In the genomic region with DNA sequence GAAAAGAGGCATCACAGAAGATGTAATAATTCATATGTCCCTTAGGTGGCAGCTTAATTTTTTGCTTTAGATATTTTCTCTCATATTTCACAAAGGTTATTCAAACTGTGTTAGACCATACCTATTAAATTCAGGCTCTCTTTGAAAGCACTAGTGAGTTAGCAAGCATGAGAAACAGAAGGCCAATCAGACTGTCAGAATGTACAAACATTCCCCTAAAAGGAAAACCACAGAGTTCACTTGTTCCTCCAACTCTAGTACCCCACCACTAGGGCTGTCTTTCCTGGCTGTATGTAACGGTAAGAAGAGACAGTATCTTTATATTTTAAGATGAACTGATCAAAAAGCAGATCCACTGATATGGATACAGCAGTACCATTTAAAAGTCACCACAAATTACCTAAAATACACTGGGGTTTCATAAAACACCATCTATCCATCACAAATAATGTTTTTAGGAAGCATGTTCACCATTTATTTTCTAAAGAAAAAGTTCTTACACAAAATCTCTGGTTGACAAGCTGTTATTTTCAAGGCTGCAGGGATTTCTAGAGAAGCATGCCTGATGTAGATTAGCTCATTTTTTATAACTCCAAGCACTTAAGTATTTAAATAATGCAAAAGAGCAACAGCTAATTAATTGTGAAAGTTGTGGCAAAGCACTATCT, we compare ENCODE assay signal across 8 cellular contexts. TPM values are rescaled to one million over a fixed set of nuclear protein-coding genes. Genes with fewer than 3 reads are reported as not detected.
DNase-seq lines count a peak whose midpoint lies in the region; ATAC-seq and TF ChIP-seq lines count a peak whose summit lies in the region.

No MANE protein-coding gene starts in this region.

- no peak overlapping the region for H3K9ac ChIP-seq in H9 (ENCODE audit: extremely low read depth, insufficient read length, low read length)

- H2BK15ac ChIP-seq in H9 (ENCODE audit: low read depth, low read length), result no peak overlapping the region

- H2BK120ac ChIP-seq in H9 (ENCODE audit: low read depth, low read length, poor library complexity, severe bottlenecking), result no peak overlapping the region

- H3K27ac Mint-ChIP-seq in H9 (peak overlapping the region in 2 of 3 experiments; percentile 25 to 57; a peak in 1 of 7 replicates), nephron progenitor cell (no peak overlapping the region)
- H3K27ac Mint-ChIP-seq in T-helper 2 cell treated with Interferon-gamma antibody and Interleukin-4, amounts not matched to agents 5 μg/mL and 100 μg/mL, for 36 hours, result peak overlapping the region; percentile 88

- no peak overlapping the region for H3K18ac ChIP-seq in H9 (ENCODE audit: insufficient read length, low read depth, low read length)

- H3K23me2 ChIP-seq in H9 (ENCODE audit: insufficient read length, low read depth, low read length, poor library complexity, severe bottlenecking), result peaks cover 4% of the 10 kb centered on the region

- CTCF ChIA-PET in A673 (lab: Charles Lee), result interaction anchor here (0.5 to 2.1 kb wide), 6 partner anchors 24 to 405 kb away, joined by 3 to 16 read pairs (median 4); no protein-coding TSS in a partner anchor

- no peak overlapping the region for H3K56ac ChIP-seq in H9 (ENCODE audit: insufficient read length, low read depth, low read length)

- WGBS in H9 (ENCODE audit: extremely low coverage, insufficient read length, low lambda C conversion rate), result no CpG with 5 or more reads among the region's 1 CpG

- no peak overlapping the region for H2AFZ ChIP-seq in H9 (ENCODE audit: low read length)

- H3K4me2 ChIP-seq in H9 (ENCODE audit: insufficient read depth, insufficient read length, low read length), result peak overlapping the region; percentile 57

- peak overlapping the region; percentile 97 for H2BK20ac ChIP-seq in H9 (ENCODE audit: low read depth, low read length, poor library complexity, severe bottlenecking)

- H3K9me3 Mint-ChIP-seq in H9 (no peaks in the 10 kb centered on the region), nephron progenitor cell (no peaks in the 10 kb centered on the region)
- no peaks in the 10 kb centered on the region for H3K9me3 Mint-ChIP-seq in T-helper 2 cell treated with Interferon-gamma antibody and Interleukin-4, amounts not matched to agents 5 μg/mL and 100 μg/mL, for 36 hours

- H3K27me3 Mint-ChIP-seq in H9 (ENCODE audit: low read depth), result peaks cover 14% of the 10 kb centered on the region
- peaks cover 17% of the 10 kb centered on the region for H3K27me3 Mint-ChIP-seq in T-helper 2 cell treated with Interferon-gamma antibody and Interleukin-4, amounts not matched to agents 5 μg/mL and 100 μg/mL, for 36 hours (ENCODE audit: low read depth)
- peaks cover 30% of the 10 kb centered on the region for H3K27me3 Mint-ChIP-seq in nephron progenitor cell (ENCODE audit: low read depth, poor library complexity)

- no peak overlapping the region for H3T11ph ChIP-seq in H9 (ENCODE audit: low read length)

- peaks cover 33% of the 10 kb centered on the region for H3K36me3 ChIP-seq in A673 (ENCODE audit: insufficient read depth, low read length, poor library complexity, severe bottlenecking)
- peaks cover 37% of the 10 kb centered on the region for H3K36me3 ChIP-seq in MG63

- H3K4me3 Mint-ChIP-seq in H9 (peak overlapping the region; percentile 99 to 100), nephron progenitor cell (peak overlapping the region; percentile 100)
- peak overlapping the region; percentile 100 for H3K4me3 Mint-ChIP-seq in T-helper 2 cell treated with Interferon-gamma antibody and Interleukin-4, amounts not matched to agents 5 μg/mL and 100 μg/mL, for 36 hours

- H3K27me3 ChIP-seq in A673 (replicated peaks; ENCODE audit: insufficient read depth, low read depth, low read length, poor library complexity) (no peaks in the 10 kb centered on the region), H9 (ENCODE audit: insufficient read depth, low read length) (no peaks in the 10 kb centered on the region; the same call in 1 of the 2 replicates), MG63 (peaks cover 10% of the 10 kb centered on the region)

- H3K36me3 Mint-ChIP-seq in H9 (ENCODE audit: insufficient read depth in 1 of 3, low read depth in 3 of 3), result peaks cover 11 to 22% (median 21%) of the 10 kb centered on the region in 3 experiments; a peak in 6 of 7 replicates
- peaks cover 41% of the 10 kb centered on the region for H3K36me3 Mint-ChIP-seq in T-helper 2 cell treated with Interferon-gamma antibody and Interleukin-4, amounts not matched to agents 5 μg/mL and 100 μg/mL, for 36 hours (ENCODE audit: low read depth)
- peaks cover 25% of the 10 kb centered on the region for H3K36me3 Mint-ChIP-seq in nephron progenitor cell (ENCODE audit: low read depth)

- H2BK5ac ChIP-seq in H9 (ENCODE audit: insufficient read length, low read length), result no peak overlapping the region

- POLR2A ChIA-PET in A673 (lab: Charles Lee; ENCODE audit: low non-redundant PET), result interaction anchor here (0.8 kb wide), 1 partner anchor 105 kb away, joined by 5 read pairs; no protein-coding TSS in a partner anchor

- no peak overlapping the region for H2BK12ac ChIP-seq in H9 (ENCODE audit: insufficient read length, low read depth, low read length)

- intact Hi-C loops in A673 (cut with micrococcal nuclease; ENCODE audit: unreplicated experiment), result no loop called here

- no peak overlapping the region for H2AK5ac ChIP-seq in H9 (ENCODE audit: insufficient read length, low read length)

- H3K79me2 ChIP-seq in H9 (ENCODE audit: insufficient read depth, low read length), result no peaks in the 10 kb centered on the region

- H3K4ac ChIP-seq in H9 (ENCODE audit: low read depth, low read length), result no peak overlapping the region

- TF ChIP-seq CTCF in A673 (conservative IDR thresholded peaks at IDR 0.05; ENCODE audit: low read depth, low read length), result peak; percentile 67
- peak; percentile 60 for TF ChIP-seq CTCF in H9 (conservative IDR thresholded peaks at IDR 0.05)
- peak; percentile 56 for TF ChIP-seq CTCF in epithelial cell of proximal tubule (conservative IDR thresholded peaks at IDR 0.05; ENCODE audit: low read depth, low read length)
- TF ChIP-seq CTCF in nephron progenitor cell (IDR thresholded peaks at IDR 0.05), result peak; percentile 38

- ATAC-seq in GM19324 (IDR thresholded peaks at IDR 0.05; ENCODE audit: low FRiP score, unreplicated experiment), result no peak

- in situ Hi-C loops in G401 (cut with HindIII; ENCODE audit: low sequenced_read_pairs), result no loop called here

- peaks cover 28% of the 10 kb centered on the region for H3K4me1 ChIP-seq in A673 (ENCODE audit: insufficient read depth, low read length, poor library complexity, severe bottlenecking)
- no peaks in the 10 kb centered on the region for H3K4me1 ChIP-seq in H9 (ENCODE audit: insufficient read depth, low read length)

- H4K91ac ChIP-seq in H9 (ENCODE audit: insufficient read length, low read depth, low read length), result no peak overlapping the region

- H3K4me1 Mint-ChIP-seq in H9 (peaks cover 35 to 36% of the 10 kb centered on the region in 2 experiments), nephron progenitor cell (peaks cover 48% of the 10 kb centered on the region)
- H3K4me1 Mint-ChIP-seq in T-helper 2 cell treated with Interferon-gamma antibody and Interleukin-4, amounts not matched to agents 5 μg/mL and 100 μg/mL, for 36 hours (ENCODE audit: low read depth), result peaks cover 30% of the 10 kb centered on the region

- H3K23ac ChIP-seq in H9 (ENCODE audit: insufficient read length, low read depth, low read length), result no peak overlapping the region

- peak; percentile 85 for DNase-seq in A673 (ENCODE audit: low spot score)
- peak; percentile 71 for DNase-seq in G401 (ENCODE audit: low spot score)
- no peak for DNase-seq in H9
- DNase-seq in MG63, result peak; percentile 34
- peak; percentile 42 for DNase-seq in T-helper 2 cell treated with Interferon-gamma antibody and Interleukin-4, amounts not matched to agents 5 μg/mL and 100 μg/mL, for 36 hours (ENCODE audit: low spot score)
- no peak for DNase-seq in epithelial cell of proximal tubule (ENCODE audit: low read depth)
- DNase-seq in nephron progenitor cell, result no peak

- H4K5ac ChIP-seq in H9 (ENCODE audit: insufficient read length, low read depth, low read length), result no peak overlapping the region

- peak overlapping the region; percentile 76 for H3K4me3 ChIP-seq in A673 (ENCODE audit: low read depth, low read length, poor library complexity, severe bottlenecking)
- peak overlapping the region; percentile 78 for H3K4me3 ChIP-seq in MG63
- H3K4me3 ChIP-seq in epithelial cell of proximal tubule (ENCODE audit: low read depth, low read length), result peak overlapping the region; percentile 75

- H3K9me3 ChIP-seq in A673 (ENCODE audit: low read depth, low read length, poor library complexity, severe bottlenecking) (no peaks in the 10 kb centered on the region), H9 (ENCODE audit: control insufficient read depth, low read depth, low read length) (no peaks in the 10 kb centered on the region), MG63 (no peaks in the 10 kb centered on the region)

- peak overlapping the region; percentile 88 for H3K27ac ChIP-seq in A673 (ENCODE audit: low read depth, low read length, poor library complexity, severe bottlenecking)
- H3K27ac ChIP-seq in H9 (ENCODE audit: insufficient read length, low read depth, low read length), result no peak overlapping the region

- no TSS peak for BruUV-seq in A673 (replicated peaks; lab: Mats Ljungman, UMichigan)

- H4K8ac ChIP-seq in H9 (replicated peaks; ENCODE audit: insufficient read length, low read depth, low read length), result no peak overlapping the region

- H4K20me1 ChIP-seq in H9 (ENCODE audit: control insufficient read depth, insufficient read depth, insufficient read length), result no peaks in the 10 kb centered on the region

- no peaks in the 10 kb centered on the region for H3K79me1 ChIP-seq in H9 (ENCODE audit: insufficient read depth, low read depth, low read length, poor library complexity, severe bottlenecking)

- no peak overlapping the region for H3K14ac ChIP-seq in H9 (ENCODE audit: insufficient read depth, low read length)

RNA-seq across cellular contexts. Expression of a gene that starts 1.8 kb away (rescaled TPM):
- 138 and 158 TPM in 2 replicates for total RNA-seq in A673 (2021)
- total RNA-seq in G401 (2014; rRNA removed; shearing (Covaris generic)), result 81.4 and 155 TPM in 2 replicates
- total RNA-seq in H9 (2021), result 67.7 and 69.7 TPM in 2 replicates
- 232 and 372 TPM in 2 replicates for total RNA-seq in MG63 (2014; rRNA removed; shearing (Covaris generic); ENCODE audit: low replicate concordance)
- 94.4 and 127 TPM in 2 replicates for total RNA-seq in epithelial cell of proximal tubule

RNA-seq across cellular contexts. Expression of a gene that starts 19.3 kb away (rescaled TPM):
- total RNA-seq in A673 (2021) (not detected in 2 replicates), H9 (2021) (not detected in 2 replicates), epithelial cell of proximal tubule (not detected in 2 replicates)
- not detected in 2 replicates for total RNA-seq in G401 (2014; rRNA removed; shearing (Covaris generic))
- not detected in 2 replicates for total RNA-seq in MG63 (2014; rRNA removed; shearing (Covaris generic); ENCODE audit: low replicate concordance)

RNA-seq across cellular contexts. Expression of a gene that starts 43.6 kb away (rescaled TPM):
- total RNA-seq in A673 (2021), result not detected in 2 replicates
- not detected in 2 replicates for total RNA-seq in G401 (2014; rRNA removed; shearing (Covaris generic))
- not detected in 2 replicates for total RNA-seq in H9 (2021)
- 0.53 and 0.64 TPM in 2 replicates for total RNA-seq in MG63 (2014; rRNA removed; shearing (Covaris generic); ENCODE audit: low replicate concordance)
- total RNA-seq in epithelial cell of proximal tubule, result 25.6 and 32.0 TPM in 2 replicates

Comparison
In these comparisons a context has a peak if more than half of its experiments do, and no peak if none do; other contexts are left out.
1. DNase-seq: peak in A673 (single experiment), G401 (single experiment), MG63 (single experiment) and T-helper 2 cell treated with Interferon-gamma antibody and Interleukin-4, amounts not matched to agents 5 μg/mL and 100 μg/mL, for 36 hours (single experiment); none in H9 (single experiment), epithelial cell of proximal tubule (single experiment) and nephron progenitor cell (single experiment).
2. RNA of a gene that starts 43.6 kb away (total RNA-seq): 25.6 to 32.0 TPM in epithelial cell of proximal tubule; 0.53 to 0.64 TPM in MG63, not detected in H9, not detected in A673 and not detected in G401; every median in the first group is over 10 times any median in the second.
3. Peak in every context shown above with its lines, with median percentiles within 50 percentile points of each other: H3K4me3 ChIP-seq, CTCF ChIP-seq and H3K4me3 Mint-ChIP-seq.